Comparison of ENCODE assay signal across 1 cellular context in genomic region chrX:47573334-47574095, GRCh38.
A peak's percentile ranks its signal among the peaks of the same experiment; 100 is the strongest.
TF ChIP-seq lines count a peak whose summit lies in the region.

No MANE protein-coding gene starts in this region.

TF ChIP-seq in H1, 55 proteins besides CTCF, POLR2A, EP300 and RAD21:
- TF ChIP-seq POLR2AphosphoS5 (IDR thresholded peaks at IDR 0.05; ENCODE audit: low read depth, low read length) (peak; percentile 78), TEAD4 (IDR thresholded peaks at IDR 0.05; ENCODE audit: low read depth, low read length) (peak; percentile 97), GTF2F1 (IDR thresholded peaks at IDR 0.05; ENCODE audit: borderline replicate concordance, low read depth, low read length) (no peak), TAF1 (IDR thresholded peaks at IDR 0.05; ENCODE audit: low read depth, low read length) (0 out of 2 replicates have a peak, but pooled peaks have one; percentile 45), SRF (IDR thresholded peaks at IDR 0.05; ENCODE audit: low read depth, low read length) (no peak), SP1 (IDR thresholded peaks at IDR 0.05; ENCODE audit: low read depth, low read length) (0 out of 2 replicates have a peak, but pooled peaks have one; percentile 27), PHF8 (conservative IDR thresholded peaks at IDR 0.05; ENCODE audit: low read depth, low read length) (peak; percentile 35; the same call in 1 of the 2 replicates)
